Comparison of ENCODE assay signal across 1 cellular context in the genomic region with DNA sequence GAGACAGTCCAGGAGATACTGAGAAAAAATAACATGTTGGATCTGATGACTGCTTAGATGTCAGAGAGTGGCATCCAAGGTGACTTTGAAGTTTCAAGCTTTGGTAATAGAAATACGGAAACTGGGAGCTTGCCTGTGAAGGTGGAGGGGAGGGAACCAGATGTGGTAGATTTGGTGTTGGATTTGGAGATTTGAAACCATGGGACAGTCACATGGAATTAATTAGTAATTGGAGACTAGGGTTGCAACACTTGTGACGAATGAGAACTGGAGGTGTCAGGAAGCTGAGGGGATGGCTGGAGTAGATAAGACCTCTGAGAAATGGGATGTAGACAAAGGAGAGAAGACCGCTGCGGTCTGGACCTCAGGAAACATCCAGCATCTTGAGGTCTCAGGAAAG.
TF ChIP-seq lines count a peak whose summit lies in the region.

No MANE protein-coding gene starts in this region.

TF ChIP-seq in GM23338, 12 proteins besides CTCF, POLR2A, EP300 and RAD21 (continued from another document):
- TF ChIP-seq, protein P1, sequence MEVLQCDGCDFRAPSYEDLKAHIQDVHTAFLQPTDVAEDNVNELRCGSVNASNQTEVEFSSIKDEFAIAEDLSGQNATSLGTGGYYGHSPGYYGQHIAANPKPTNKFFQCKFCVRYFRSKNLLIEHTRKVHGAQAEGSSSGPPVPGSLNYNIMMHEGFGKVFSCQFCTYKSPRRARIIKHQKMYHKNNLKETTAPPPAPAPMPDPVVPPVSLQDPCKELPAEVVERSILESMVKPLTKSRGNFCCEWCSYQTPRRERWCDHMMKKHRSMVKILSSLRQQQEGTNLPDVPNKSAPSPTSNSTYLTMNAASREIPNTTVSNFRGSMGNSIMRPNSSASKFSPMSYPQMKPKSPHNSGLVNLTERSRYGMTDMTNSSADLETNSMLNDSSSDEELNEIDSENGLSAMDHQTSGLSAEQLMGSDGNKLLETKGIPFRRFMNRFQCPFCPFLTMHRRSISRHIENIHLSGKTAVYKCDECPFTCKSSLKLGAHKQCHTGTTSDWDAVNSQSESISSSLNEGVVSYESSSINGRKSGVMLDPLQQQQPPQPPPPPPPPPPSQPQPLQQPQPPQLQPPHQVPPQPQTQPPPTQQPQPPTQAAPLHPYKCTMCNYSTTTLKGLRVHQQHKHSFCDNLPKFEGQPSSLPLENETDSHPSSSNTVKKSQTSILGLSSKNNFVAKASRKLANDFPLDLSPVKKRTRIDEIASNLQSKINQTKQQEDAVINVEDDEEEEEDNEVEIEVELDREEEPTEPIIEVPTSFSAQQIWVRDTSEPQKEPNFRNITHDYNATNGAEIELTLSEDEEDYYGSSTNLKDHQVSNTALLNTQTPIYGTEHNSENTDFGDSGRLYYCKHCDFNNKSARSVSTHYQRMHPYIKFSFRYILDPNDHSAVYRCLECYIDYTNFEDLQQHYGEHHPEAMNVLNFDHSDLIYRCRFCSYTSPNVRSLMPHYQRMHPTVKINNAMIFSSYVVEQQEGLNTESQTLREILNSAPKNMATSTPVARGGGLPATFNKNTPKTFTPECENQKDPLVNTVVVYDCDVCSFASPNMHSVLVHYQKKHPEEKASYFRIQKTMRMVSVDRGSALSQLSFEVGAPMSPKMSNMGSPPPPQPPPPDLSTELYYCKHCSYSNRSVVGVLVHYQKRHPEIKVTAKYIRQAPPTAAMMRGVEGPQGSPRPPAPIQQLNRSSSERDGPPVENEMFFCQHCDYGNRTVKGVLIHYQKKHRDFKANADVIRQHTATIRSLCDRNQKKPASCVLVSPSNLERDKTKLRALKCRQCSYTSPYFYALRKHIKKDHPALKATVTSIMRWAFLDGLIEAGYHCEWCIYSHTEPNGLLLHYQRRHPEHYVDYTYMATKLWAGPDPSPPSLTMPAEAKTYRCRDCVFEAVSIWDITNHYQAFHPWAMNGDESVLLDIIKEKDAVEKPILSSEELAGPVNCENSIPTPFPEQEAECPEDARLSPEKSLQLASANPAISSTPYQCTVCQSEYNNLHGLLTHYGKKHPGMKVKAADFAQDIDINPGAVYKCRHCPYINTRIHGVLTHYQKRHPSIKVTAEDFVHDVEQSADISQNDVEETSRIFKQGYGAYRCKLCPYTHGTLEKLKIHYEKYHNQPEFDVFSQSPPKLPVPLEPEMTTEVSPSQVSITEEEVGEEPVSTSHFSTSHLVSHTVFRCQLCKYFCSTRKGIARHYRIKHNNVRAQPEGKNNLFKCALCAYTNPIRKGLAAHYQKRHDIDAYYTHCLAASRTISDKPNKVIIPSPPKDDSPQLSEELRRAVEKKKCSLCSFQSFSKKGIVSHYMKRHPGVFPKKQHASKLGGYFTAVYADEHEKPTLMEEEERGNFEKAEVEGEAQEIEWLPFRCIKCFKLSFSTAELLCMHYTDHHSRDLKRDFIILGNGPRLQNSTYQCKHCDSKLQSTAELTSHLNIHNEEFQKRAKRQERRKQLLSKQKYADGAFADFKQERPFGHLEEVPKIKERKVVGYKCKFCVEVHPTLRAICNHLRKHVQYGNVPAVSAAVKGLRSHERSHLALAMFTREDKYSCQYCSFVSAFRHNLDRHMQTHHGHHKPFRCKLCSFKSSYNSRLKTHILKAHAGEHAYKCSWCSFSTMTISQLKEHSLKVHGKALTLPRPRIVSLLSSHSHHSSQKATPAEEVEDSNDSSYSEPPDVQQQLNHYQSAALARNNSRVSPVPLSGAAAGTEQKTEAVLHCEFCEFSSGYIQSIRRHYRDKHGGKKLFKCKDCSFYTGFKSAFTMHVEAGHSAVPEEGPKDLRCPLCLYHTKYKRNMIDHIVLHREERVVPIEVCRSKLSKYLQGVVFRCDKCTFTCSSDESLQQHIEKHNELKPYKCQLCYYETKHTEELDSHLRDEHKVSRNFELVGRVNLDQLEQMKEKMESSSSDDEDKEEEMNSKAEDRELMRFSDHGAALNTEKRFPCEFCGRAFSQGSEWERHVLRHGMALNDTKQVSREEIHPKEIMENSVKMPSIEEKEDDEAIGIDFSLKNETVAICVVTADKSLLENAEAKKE (CRISPR knock-in tag; IDR thresholded peaks at IDR 0.05) = no peak
- no peak for TF ChIP-seq EZH2phosphoT487 (IDR thresholded peaks at IDR 0.05; ENCODE audit: unreplicated experiment)
- TF ChIP-seq POLR2AphosphoS5 (IDR thresholded peaks at IDR 0.05; ENCODE audit: low read depth) = no peak
TF ChIP-seq in GM23338: peak in this region for 0.
